ENCODE assay signal across 21 cellular contexts in the genomic region with DNA sequence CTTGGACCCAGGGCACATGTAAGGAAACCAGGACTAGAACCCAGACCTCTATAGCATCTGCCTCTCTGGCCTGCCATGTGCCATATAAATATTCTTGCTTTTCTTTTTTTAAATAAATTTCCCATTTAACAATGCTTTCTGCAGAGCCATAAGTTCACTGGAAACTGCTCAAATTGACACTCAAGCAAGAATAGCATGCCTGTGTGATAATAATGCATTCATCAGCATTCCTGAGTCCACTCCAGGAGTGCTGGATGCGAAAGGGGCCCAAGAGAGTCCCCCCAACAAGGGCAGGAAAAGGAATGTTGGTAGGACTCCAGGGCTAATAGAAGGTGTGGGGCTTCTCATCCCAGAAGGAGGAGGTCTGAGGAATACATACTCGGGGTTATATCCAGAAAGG.
A peak's percentile ranks its signal among the peaks of the same experiment; 100 is the strongest.
DNase-seq lines count a peak whose midpoint lies in the region; ATAC-seq and TF ChIP-seq lines count a peak whose summit lies in the region.
"Had no signal": no experiment of that assay in that cellular context is flagged by ENCODE, and none has a peak within 500 bp of the region (broad histone marks: within the 10 kb centered on the region; RNA-seq: fewer than 3 reads in every experiment).

No MANE protein-coding gene starts in this region.

- peaks cover 0 to 2% (median 0%) of the 10 kb centered on the region in 4 donors for H3K4me1 ChIP-seq in stomach
- H3K4me1 ChIP-seq: Peyer's patch had no signal

- no peaks in the 10 kb centered on the region for H3K9me3 ChIP-seq in stomach
- H3K9me3 ChIP-seq: Peyer's patch had no signal

- H3K4me3 Mint-ChIP-seq in T-helper 1 cell treated with Interleukin-12 subunit alpha and Interleukin-12 subunit beta and Interleukin-4 antibody, amounts not matched to agents 30 μg/mL and 1 μg/mL, for 36 hours = peak overlapping the region; percentile 3
- no peak overlapping the region for H3K4me3 Mint-ChIP-seq in activated naive CD4-positive, alpha-beta T cell treated with anti-CD3 and anti-CD28 coated beads, Interleukin-2, amount 10 ng/mL, durations not matched to agents 7 days and 5 days
- H3K4me3 Mint-ChIP-seq in activated naive CD4-positive, alpha-beta T cell treated with anti-CD3 and anti-CD28 coated beads for 36 hours = no peak overlapping the region
- no peak overlapping the region for H3K4me3 Mint-ChIP-seq in activated T-helper 2 cell treated with anti-CD3 and anti-CD28 coated beads, Interferon-gamma antibody, Interleukin-2, Interleukin-4, amounts not matched to agents 10 μg/mL and 5 μg/mL and 100 μg/mL, durations not matched to agents 14 hours and 24 hours and 36 hours (ENCODE audit: low read depth)
- H3K4me3 Mint-ChIP-seq: B cell had no signal

- H3K27me3 ChIP-seq in stomach = peaks cover 0 to 4% (median 0%) of the 10 kb centered on the region in 3 donors
- H3K27me3 ChIP-seq: Peyer's patch had no signal

- peak overlapping the region; percentile 72 for H3K27ac Mint-ChIP-seq in T-helper 1 cell treated with Interleukin-12 subunit alpha and Interleukin-12 subunit beta and Interleukin-4 antibody, amounts not matched to agents 30 μg/mL and 1 μg/mL, for 36 hours
- peak overlapping the region; percentile 91 for H3K27ac Mint-ChIP-seq in activated naive CD4-positive, alpha-beta T cell treated with anti-CD3 and anti-CD28 coated beads, Interleukin-2, amount 10 ng/mL, durations not matched to agents 7 days and 5 days
- H3K27ac Mint-ChIP-seq in activated naive CD4-positive, alpha-beta T cell treated with anti-CD3 and anti-CD28 coated beads for 36 hours = no peak overlapping the region
- peak overlapping the region; percentile 72 for H3K27ac Mint-ChIP-seq in activated T-helper 2 cell treated with anti-CD3 and anti-CD28 coated beads, Interferon-gamma antibody, Interleukin-2, Interleukin-4, amounts not matched to agents 10 μg/mL and 5 μg/mL and 100 μg/mL, durations not matched to agents 14 hours and 24 hours and 36 hours
- H3K27ac Mint-ChIP-seq: B cell had no signal

- TF ChIP-seq EP300 in stomach (IDR thresholded peaks at IDR 0.05) = no peak

- peaks cover 46% of the 10 kb centered on the region for H3K4me1 Mint-ChIP-seq in T-helper 1 cell treated with Interleukin-12 subunit alpha and Interleukin-12 subunit beta and Interleukin-4 antibody, amounts not matched to agents 30 μg/mL and 1 μg/mL, for 36 hours (ENCODE audit: low read depth)
- H3K4me1 Mint-ChIP-seq in activated naive CD4-positive, alpha-beta T cell treated with anti-CD3 and anti-CD28 coated beads, Interleukin-2, amount 10 ng/mL, durations not matched to agents 7 days and 5 days = peaks cover 65% of the 10 kb centered on the region
- peaks cover 3% of the 10 kb centered on the region for H3K4me1 Mint-ChIP-seq in activated naive CD4-positive, alpha-beta T cell treated with anti-CD3 and anti-CD28 coated beads for 36 hours (ENCODE audit: low read depth)
- H3K4me1 Mint-ChIP-seq in activated T-helper 2 cell treated with anti-CD3 and anti-CD28 coated beads, Interferon-gamma antibody, Interleukin-2, Interleukin-4, amounts not matched to agents 10 μg/mL and 5 μg/mL and 100 μg/mL, durations not matched to agents 14 hours and 24 hours and 36 hours (ENCODE audit: low read depth) = peaks cover 71% of the 10 kb centered on the region
- H3K4me1 Mint-ChIP-seq: B cell had no signal

- no peak overlapping the region for H3K4me3 ChIP-seq in stomach
- H3K4me3 ChIP-seq: GM23248, Peyer's patch had no signal

- DNase-seq in T-helper 1 cell (no peak), MV-4-11 (lab: John Stamatoyannopoulos, UW) (no peak), stomach (no peak)
- no peak for DNase-seq in activated naive CD4-positive, alpha-beta T cell treated with anti-CD3 and anti-CD28 coated beads, Interleukin-2, amount 10 ng/mL, durations not matched to agents 7 days and 5 days
- no peak for DNase-seq in activated naive CD4-positive, alpha-beta T cell treated with anti-CD3 and anti-CD28 coated beads for 36 hours
- no peak for DNase-seq in activated T-helper 2 cell treated with anti-CD3 and anti-CD28 coated beads, Interferon-gamma antibody, Interleukin-2, Interleukin-4, amounts not matched to agents 10 μg/mL and 5 μg/mL and 100 μg/mL, durations not matched to agents 14 hours and 24 hours and 36 hours (ENCODE audit: low spot score)
- DNase-seq: COR-L47; DMS 273 treated with DMSO at 0.1 percent for 48 hours; GM23248; HCEC 1CT; KBM-7; NCI-H187; NCI-H2107; NCI-H510A; NCI-H748 treated with DMSO at 0.1 percent for 48 hours; NK-92 treated with Interleukin-12 subunit alpha and Interleukin-12 subunit beta, amount 100 ng/mL, for 24 hours; Peyer's patch had no signal

- no peak for TF ChIP-seq POLR2A in stomach (IDR thresholded peaks at IDR 0.05)

- intact Hi-C loops in activated naive CD4-positive, alpha-beta T cell treated with anti-CD3 and anti-CD28 coated beads for 36 hours (cut with micrococcal nuclease) = no loop called here
- intact Hi-C loops in activated T-helper 2 cell treated with anti-CD3 and anti-CD28 coated beads, Interferon-gamma antibody, Interleukin-2, Interleukin-4, amounts not matched to agents 10 μg/mL and 5 μg/mL and 100 μg/mL, durations not matched to agents 14 hours and 24 hours and 36 hours (cut with micrococcal nuclease) = no loop called here
- intact Hi-C loops in stomach (cut with DNase I; ENCODE audit: low total_unique reads) = no loop called here

- no peaks in the 10 kb centered on the region for H3K36me3 ChIP-seq in stomach
- H3K36me3 ChIP-seq: Peyer's patch had no signal

- H3K27me3 Mint-ChIP-seq in T-helper 1 cell treated with Interleukin-12 subunit alpha and Interleukin-12 subunit beta and Interleukin-4 antibody, amounts not matched to agents 30 μg/mL and 1 μg/mL, for 36 hours (ENCODE audit: low read depth) = peaks cover 23% of the 10 kb centered on the region
- H3K27me3 Mint-ChIP-seq in activated naive CD4-positive, alpha-beta T cell treated with anti-CD3 and anti-CD28 coated beads, Interleukin-2, amount 10 ng/mL, durations not matched to agents 7 days and 5 days = peaks cover 24% of the 10 kb centered on the region
- H3K27me3 Mint-ChIP-seq in activated naive CD4-positive, alpha-beta T cell treated with anti-CD3 and anti-CD28 coated beads for 36 hours (ENCODE audit: low read depth) = peaks cover 12% of the 10 kb centered on the region
- peaks cover 11% of the 10 kb centered on the region for H3K27me3 Mint-ChIP-seq in activated T-helper 2 cell treated with anti-CD3 and anti-CD28 coated beads, Interferon-gamma antibody, Interleukin-2, Interleukin-4, amounts not matched to agents 10 μg/mL and 5 μg/mL and 100 μg/mL, durations not matched to agents 14 hours and 24 hours and 36 hours (ENCODE audit: low read depth)

- peaks cover 13% of the 10 kb centered on the region for H3K9me3 Mint-ChIP-seq in T-helper 1 cell treated with Interleukin-12 subunit alpha and Interleukin-12 subunit beta and Interleukin-4 antibody, amounts not matched to agents 30 μg/mL and 1 μg/mL, for 36 hours
- H3K9me3 Mint-ChIP-seq in activated naive CD4-positive, alpha-beta T cell treated with anti-CD3 and anti-CD28 coated beads, Interleukin-2, amount 10 ng/mL, durations not matched to agents 7 days and 5 days = peaks cover 10% of the 10 kb centered on the region
- no peaks in the 10 kb centered on the region for H3K9me3 Mint-ChIP-seq in activated naive CD4-positive, alpha-beta T cell treated with anti-CD3 and anti-CD28 coated beads for 36 hours
- peaks cover 24% of the 10 kb centered on the region for H3K9me3 Mint-ChIP-seq in activated T-helper 2 cell treated with anti-CD3 and anti-CD28 coated beads, Interferon-gamma antibody, Interleukin-2, Interleukin-4, amounts not matched to agents 10 μg/mL and 5 μg/mL and 100 μg/mL, durations not matched to agents 14 hours and 24 hours and 36 hours

- WGBS in stomach, 5 donors = 73 to 89% (median 79%) methylated on average over 2 of the region's 2 CpGs

- CTCF ChIA-PET in activated naive CD4-positive, alpha-beta T cell treated with anti-CD3 and anti-CD28 coated beads, Interleukin-2, amount 10 ng/mL, durations not matched to agents 7 days and 5 days (lab: Charles Lee) = no interaction called here
- CTCF ChIA-PET in activated naive CD4-positive, alpha-beta T cell treated with anti-CD3 and anti-CD28 coated beads for 36 hours (lab: Charles Lee) = interaction anchor here (2.1 kb wide), 1 partner anchor 15 kb away, joined by 4 read pairs; no protein-coding TSS in a partner anchor

- no peak for ATAC-seq in HG02759 (IDR thresholded peaks at IDR 0.05; ENCODE audit: unreplicated experiment)

- H3K27ac ChIP-seq in stomach = no peak overlapping the region
- H3K27ac ChIP-seq: 22Rv1, GM23248, Peyer's patch had no signal

- H3K36me3 Mint-ChIP-seq in T-helper 1 cell treated with Interleukin-12 subunit alpha and Interleukin-12 subunit beta and Interleukin-4 antibody, amounts not matched to agents 30 μg/mL and 1 μg/mL, for 36 hours (ENCODE audit: low read depth) = peaks cover 12% of the 10 kb centered on the region
- peaks cover 7% of the 10 kb centered on the region for H3K36me3 Mint-ChIP-seq in activated naive CD4-positive, alpha-beta T cell treated with anti-CD3 and anti-CD28 coated beads, Interleukin-2, amount 10 ng/mL, durations not matched to agents 7 days and 5 days
- H3K36me3 Mint-ChIP-seq in activated naive CD4-positive, alpha-beta T cell treated with anti-CD3 and anti-CD28 coated beads for 36 hours (ENCODE audit: low read depth) = no peaks in the 10 kb centered on the region
- H3K36me3 Mint-ChIP-seq in activated T-helper 2 cell treated with anti-CD3 and anti-CD28 coated beads, Interferon-gamma antibody, Interleukin-2, Interleukin-4, amounts not matched to agents 10 μg/mL and 5 μg/mL and 100 μg/mL, durations not matched to agents 14 hours and 24 hours and 36 hours (ENCODE audit: low read depth) = peaks cover 20% of the 10 kb centered on the region

- TF ChIP-seq CTCF in stomach (IDR thresholded peaks at IDR 0.05) = no peak
